ENCODE assay signal across 24 cellular contexts in genomic region chr3:100880845-100881244, GRCh38.
A peak's percentile ranks its signal among the peaks of the same experiment; 100 is the strongest.
DNase-seq lines count a peak whose midpoint lies in the region; ATAC-seq and TF ChIP-seq lines count a peak whose summit lies in the region.
"Had no signal": no experiment of that assay in that cellular context is flagged by ENCODE, and none has a peak within 500 bp of the region (broad histone marks: within the 10 kb centered on the region; RNA-seq: fewer than 3 reads in every experiment).

No MANE protein-coding gene starts in this region.

- no peak overlapping the region for H3K4me3 ChIP-seq in choroid plexus epithelial cell (ENCODE audit: low read depth, low read length)
- H3K4me3 ChIP-seq: ascending aorta, mucosa of descending colon, SK-N-MC, smooth muscle cell, thoracic aorta, vagina had no signal

- no peak for TF ChIP-seq CTCF in choroid plexus epithelial cell (conservative IDR thresholded peaks at IDR 0.05; ENCODE audit: low read depth, low read length)
- TF ChIP-seq CTCF in GM20000 (IDR thresholded peaks at IDR 0.05; ENCODE audit: extremely low read depth, missing control alignments), result no peak

- DNase-seq in HCEC 1CT, result peak; percentile 71
- peak; percentile 36 for DNase-seq in choroid plexus epithelial cell (ENCODE audit: low read depth)
- no peak for DNase-seq in left ventricle myocardium superior
- DNase-seq in stromal cell of bone marrow (ENCODE audit: low read depth), result peak; percentile 82
- DNase-seq in GM20000 (ENCODE audit: low spot score), result no peak
- no peak for DNase-seq in activated CD4-positive, CD25-positive, alpha-beta regulatory T cell (lab: John Stamatoyannopoulos, UW)
- DNase-seq in SHP77 treated with DMSO at 0.1 percent for 48 hours (lab: John Stamatoyannopoulos, UW), result no peak
- DNase-seq: activated CD4-positive, alpha-beta T cell treated with anti-CD3 and anti-CD28 coated beads, Interleukin-2, amount 10 ng/mL, durations not matched to agents 24 days and 14 days; activated naive CD4-positive, alpha-beta T cell treated with anti-CD3 and anti-CD28 coated beads, Interleukin-2, amount 50 U/mL, for 16 hours; AML-193; CD8-positive, alpha-beta T cell; cerebellar nuclear complex; KG1; left cardiac atrium; mucosa of descending colon; NCI-H2081; T-helper 17 cell had no signal

- peak; percentile 56 for ATAC-seq in left ventricle myocardium superior
- ATAC-seq: CD8-positive, alpha-beta T cell; mucosa of descending colon; Panc1; stimulated activated memory B cell treated with anti-CD40 and anti-IgM and Interleukin-4, amounts not matched to agents 10 μg/mL and 1 μg/mL and 100 μg/mL, for 72 hours; T-helper 17 cell had no signal

- intact Hi-C loops in left ventricle myocardium superior (cut with micrococcal nuclease), result no loop called here

Comparison
In these comparisons a context has a peak if more than half of its experiments do, and no peak if none do; other contexts are left out.
1. DNase-seq: peak in HCEC 1CT (single experiment), choroid plexus epithelial cell (single experiment) and stromal cell of bone marrow (single experiment); none in left ventricle myocardium superior (single experiment), GM20000 (single experiment), activated CD4-positive, CD25-positive, alpha-beta regulatory T cell (0 of 4) and SHP77 treated with DMSO at 0.1 percent for 48 hours (single experiment).